In the genomic region with DNA sequence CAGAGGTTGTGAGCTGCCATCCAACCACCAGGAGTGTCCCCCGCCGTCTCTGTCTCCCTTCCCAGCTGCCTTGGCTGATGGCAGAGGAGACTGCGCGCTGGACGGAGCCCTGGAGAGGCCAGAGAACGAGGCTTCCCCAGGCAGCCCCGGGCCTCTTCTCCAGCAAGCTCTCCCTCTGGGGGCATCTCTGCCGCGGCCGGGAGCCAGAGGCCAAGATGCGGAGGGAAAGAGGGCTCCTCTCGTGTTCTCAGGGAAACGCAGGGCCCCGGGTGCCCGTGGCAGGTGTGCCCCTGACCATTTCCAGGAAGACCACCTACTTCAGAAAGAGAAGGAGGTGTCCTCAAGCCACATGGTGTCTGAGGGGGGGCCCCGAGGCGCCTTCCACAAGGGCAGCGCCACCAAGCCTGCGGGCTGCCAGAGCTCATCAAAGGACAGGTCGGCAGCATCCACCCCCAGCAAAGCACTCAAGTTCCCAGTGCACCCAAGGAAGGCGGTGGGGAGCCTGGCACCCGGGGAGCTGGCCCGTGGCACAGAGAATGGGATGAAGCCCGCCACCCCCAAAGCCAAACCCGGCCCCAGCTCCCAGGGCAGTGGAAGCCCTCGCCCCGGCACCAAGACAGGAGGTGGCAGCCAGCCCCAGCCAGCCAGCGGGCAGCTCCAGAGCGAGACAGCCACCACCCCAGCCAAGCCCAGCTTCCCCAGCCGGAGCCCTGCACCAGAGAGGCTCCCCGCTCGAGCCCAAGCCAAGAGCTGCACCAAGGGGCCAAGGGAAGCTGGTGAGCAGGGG, we compare ENCODE assay signal across 10 cellular contexts.
"Had no signal": no experiment of that assay in that cellular context is flagged by ENCODE, and none has a peak within 500 bp of the region (broad histone marks: within the 10 kb centered on the region; RNA-seq: fewer than 3 reads in every experiment).

No MANE protein-coding gene starts in this region.

- DNase-seq: right lobe of liver, sigmoid colon had no signal

- H3K9me3 ChIP-seq: ovary, psoas muscle, right lobe of liver, sigmoid colon, stomach, thoracic aorta, thyroid gland, tibial nerve, upper lobe of left lung had no signal

- H3K27me3 ChIP-seq: ovary, right lobe of liver, thyroid gland, upper lobe of left lung had no signal

- H3K27ac ChIP-seq: ovary, parathyroid adenoma, psoas muscle, right lobe of liver, sigmoid colon, stomach, thoracic aorta, thyroid gland, tibial nerve, upper lobe of left lung had no signal

- H3K4me1 ChIP-seq: psoas muscle had no signal

- H3K36me3 ChIP-seq: ovary, right lobe of liver, sigmoid colon, stomach, thoracic aorta, thyroid gland, tibial nerve, upper lobe of left lung had no signal

- H3K4me3 ChIP-seq: ovary, psoas muscle, right lobe of liver, sigmoid colon, stomach, thoracic aorta, thyroid gland, tibial nerve, upper lobe of left lung had no signal
